Comparison of ENCODE assay signal across 15 cellular contexts in genomic region chr3:30161370-30161769, GRCh38.
A peak's percentile ranks its signal among the peaks of the same experiment; 100 is the strongest.
DNase-seq lines count a peak whose midpoint lies in the region; ATAC-seq and TF ChIP-seq lines count a peak whose summit lies in the region.
"Had no signal": no experiment of that assay in that cellular context is flagged by ENCODE, and none has a peak within 500 bp of the region (broad histone marks: within the 10 kb centered on the region; RNA-seq: fewer than 3 reads in every experiment).

No MANE protein-coding gene starts in this region.

- H3K18ac ChIP-seq in mesenchymal stem cell (ENCODE audit: low read depth in 1 of 2, low read length in 2 of 2) = no peak overlapping the region

- H2BK12ac ChIP-seq in mesenchymal stem cell (ENCODE audit: low read length in 2 of 2) = no peak overlapping the region

- H2BK5ac ChIP-seq in mesenchymal stem cell (ENCODE audit: low read depth, low read length, poor library complexity, severe bottlenecking) = no peak overlapping the region

- H2BK120ac ChIP-seq in mesenchymal stem cell (ENCODE audit: low read depth, low read length) = no peak overlapping the region

- no peaks in the 10 kb centered on the region for H3F3A ChIP-seq in MM.1S (ENCODE audit: insufficient read depth, low read length)

- H3K27me3 ChIP-seq in MM.1S (replicated peaks; ENCODE audit: insufficient read depth, low read length) (no peaks in the 10 kb centered on the region), esophagus muscularis mucosa (no peaks in the 10 kb centered on the region), mesenchymal stem cell (ENCODE audit: control insufficient read depth in 1 of 2, insufficient read depth in 1 of 2, low read length in 2 of 2) (no peaks in the 10 kb centered on the region)
- H3K27me3 ChIP-seq: BLaER1, neutrophil had no signal

- no peak overlapping the region for H3K23ac ChIP-seq in mesenchymal stem cell (ENCODE audit: low read length in 2 of 2)

- intact Hi-C loops in esophagus muscularis mucosa (cut with DNase I) = no loop called here

- H4K20me1 ChIP-seq in MM.1S (ENCODE audit: insufficient read depth, low read length) = no peaks in the 10 kb centered on the region
- H4K20me1 ChIP-seq: BLaER1 had no signal

- no peak overlapping the region for H2AK5ac ChIP-seq in mesenchymal stem cell (ENCODE audit: low read length, severe bottlenecking)

- TF ChIP-seq CTCF in AG09309 (IDR thresholded peaks at IDR 0.05; ENCODE audit: control insufficient read depth, insufficient read depth, low read depth, low read length, missing control alignments) (no peak), MM.1S (IDR thresholded peaks at IDR 0.05; ENCODE audit: low read length) (no peak), esophagus muscularis mucosa (IDR thresholded peaks at IDR 0.05) (no peak)

- no peak overlapping the region for H4K91ac ChIP-seq in mesenchymal stem cell (ENCODE audit: low read length)

- no peaks in the 10 kb centered on the region for H3K9me2 ChIP-seq in MM.1S (replicated peaks; ENCODE audit: insufficient read depth, low read length)

- no peak for TF ChIP-seq EP300 in esophagus muscularis mucosa (IDR thresholded peaks at IDR 0.05)

- H3K9me3 ChIP-seq in MM.1S (replicated peaks; ENCODE audit: insufficient read depth, low read length) = no peaks in the 10 kb centered on the region
- H3K9me3 ChIP-seq in esophagus muscularis mucosa = no peaks in the 10 kb centered on the region
- peaks cover 11% of the 10 kb centered on the region for H3K9me3 ChIP-seq in mesenchymal stem cell (ENCODE audit: control insufficient read depth, low read length)
- H3K9me3 ChIP-seq: BLaER1, neutrophil had no signal

- DNase-seq in AG09309 (ENCODE audit: low read depth) = peak; percentile 24
- DNase-seq in MM.1S = no peak
- DNase-seq in esophagus muscularis mucosa (ENCODE audit: extremely low spot score) = no peak
- no peak for DNase-seq in mesenchymal stem cell
- DNase-seq in stimulated activated CD4-positive, alpha-beta T cell treated with anti-CD3 and anti-CD28 coated beads, Interleukin-4, amount 100 ng/mL, for 4 hours = no peak
- no peak for DNase-seq in GF-D8 (lab: John Stamatoyannopoulos, UW)
- DNase-seq in islet precursor cell = no peak
- DNase-seq: activated CD8-positive, alpha-beta T cell treated with anti-CD3 and anti-CD28 coated beads, Interleukin-2, amount 10 ng/mL, durations not matched to agents 7 days and 5 days; foreskin melanocyte; kidney glomerular epithelial cell; NCI-H1048; stimulated activated CD4-positive, alpha-beta T cell treated with anti-CD3 and anti-CD28 coated beads, Interleukin-1b, Interleukin-23, amount 100 ng/mL, for 48 hours had no signal

- H2AFZ ChIP-seq in MM.1S (ENCODE audit: low read length) = 0 out of 2 replicates have a peak overlapping the region, but pooled peaks have one; percentile 4
- no peak overlapping the region for H2AFZ ChIP-seq in mesenchymal stem cell (ENCODE audit: low read depth, low read length)

- no peaks in the 10 kb centered on the region for H3K79me2 ChIP-seq in MM.1S (ENCODE audit: low read length)

- H3K4me3 ChIP-seq in AG09309 (ENCODE audit: control insufficient read depth, low read depth, low read length) = no peak overlapping the region
- H3K4me3 ChIP-seq in MM.1S (ENCODE audit: low read length) = no peak overlapping the region
- H3K4me3 ChIP-seq in esophagus muscularis mucosa = peak overlapping the region in 3 of 4 donors; percentile 9 to 21 (median 10)
- H3K4me3 ChIP-seq in mesenchymal stem cell (ENCODE audit: insufficient read depth in 1 of 2, low read depth in 1 of 2, low read length in 2 of 2) = peak overlapping the region in 1 of 2 experiments; percentile 60
- H3K4me3 ChIP-seq: BLaER1 had no signal

- no peak overlapping the region for H3K14ac ChIP-seq in mesenchymal stem cell (ENCODE audit: low read length in 2 of 2)

- H3K4ac ChIP-seq in mesenchymal stem cell (ENCODE audit: low read depth in 1 of 2, low read length in 2 of 2) = no peak overlapping the region

- H3K36me3 ChIP-seq in MM.1S (replicated peaks; ENCODE audit: insufficient read depth, low read length) = no peaks in the 10 kb centered on the region
- H3K36me3 ChIP-seq in esophagus muscularis mucosa = no peaks in the 10 kb centered on the region
- no peaks in the 10 kb centered on the region for H3K36me3 ChIP-seq in mesenchymal stem cell (ENCODE audit: control insufficient read depth in 1 of 2, insufficient read depth in 2 of 2, low read depth in 1 of 2, low read length in 2 of 2)
- H3K36me3 ChIP-seq: BLaER1, neutrophil had no signal

- H3K27ac ChIP-seq in MM.1S (ENCODE audit: low read length) = no peak overlapping the region
- H3K27ac ChIP-seq in esophagus muscularis mucosa (replicated peaks in 1 of 4) = peak overlapping the region in 3 of 4 donors; percentile 12 to 58 (median 28)
- H3K27ac ChIP-seq in mesenchymal stem cell (ENCODE audit: low read length, poor library complexity, severe bottlenecking) = no peak overlapping the region
- H3K27ac ChIP-seq: BLaER1, neutrophil had no signal

- no peak for TF ChIP-seq POLR2A in esophagus muscularis mucosa (IDR thresholded peaks at IDR 0.05; ENCODE audit: low read depth)

- H3K4me2 ChIP-seq in MM.1S (ENCODE audit: low read depth, low read length) (no peak overlapping the region), mesenchymal stem cell (ENCODE audit: low read length, poor library complexity, severe bottlenecking) (no peak overlapping the region)
- H3K4me2 ChIP-seq: BLaER1 had no signal

- ATAC-seq in GM19395 (IDR thresholded peaks at IDR 0.05; ENCODE audit: unreplicated experiment) = no peak
- ATAC-seq: activated CD8-positive, alpha-beta T cell treated with anti-CD3 and anti-CD28 coated beads, Interleukin-2, amount 10 ng/mL, durations not matched to agents 7 days and 5 days had no signal

- H4K8ac ChIP-seq in mesenchymal stem cell (ENCODE audit: low read length) = no peak overlapping the region

- H3K4me1 ChIP-seq in MM.1S (ENCODE audit: low read length) (no peaks in the 10 kb centered on the region), esophagus muscularis mucosa (peaks cover 9 to 25% (median 16%) of the 10 kb centered on the region in 4 donors), mesenchymal stem cell (ENCODE audit: control insufficient read depth, insufficient read depth, low read depth, low read length) (no peaks in the 10 kb centered on the region)
- H3K4me1 ChIP-seq: BLaER1 had no signal

- H3K79me1 ChIP-seq in mesenchymal stem cell (replicated peaks; ENCODE audit: low read length, poor library complexity, severe bottlenecking) = no peaks in the 10 kb centered on the region

- WGBS in esophagus muscularis mucosa = 27% methylated on average over 6 of the region's 6 CpGs
- 90% methylated on average over 5 of the region's 6 CpGs for WGBS in mesenchymal stem cell

- H2BK15ac ChIP-seq in mesenchymal stem cell (ENCODE audit: low read depth, poor library complexity, severe bottlenecking) = no peak overlapping the region

- H3K9ac ChIP-seq in MM.1S (ENCODE audit: low read length) = no peak overlapping the region
- H3K9ac ChIP-seq in mesenchymal stem cell (ENCODE audit: low read length) = peak overlapping the region; percentile 71
- H3K9ac ChIP-seq: BLaER1 had no signal

Comparison
In these comparisons a context has a peak if more than half of its experiments do, and no peak if none do; other contexts are left out.
1. H3K4me3 ChIP-seq: peak in esophagus muscularis mucosa (3 of 4); none in AG09309 (single experiment) and MM.1S (single experiment).
2. H3K27ac ChIP-seq: peak in esophagus muscularis mucosa (3 of 4); none in MM.1S (single experiment) and mesenchymal stem cell (single experiment).